8 cellular contexts compared by ENCODE assay signal in the genomic region with DNA sequence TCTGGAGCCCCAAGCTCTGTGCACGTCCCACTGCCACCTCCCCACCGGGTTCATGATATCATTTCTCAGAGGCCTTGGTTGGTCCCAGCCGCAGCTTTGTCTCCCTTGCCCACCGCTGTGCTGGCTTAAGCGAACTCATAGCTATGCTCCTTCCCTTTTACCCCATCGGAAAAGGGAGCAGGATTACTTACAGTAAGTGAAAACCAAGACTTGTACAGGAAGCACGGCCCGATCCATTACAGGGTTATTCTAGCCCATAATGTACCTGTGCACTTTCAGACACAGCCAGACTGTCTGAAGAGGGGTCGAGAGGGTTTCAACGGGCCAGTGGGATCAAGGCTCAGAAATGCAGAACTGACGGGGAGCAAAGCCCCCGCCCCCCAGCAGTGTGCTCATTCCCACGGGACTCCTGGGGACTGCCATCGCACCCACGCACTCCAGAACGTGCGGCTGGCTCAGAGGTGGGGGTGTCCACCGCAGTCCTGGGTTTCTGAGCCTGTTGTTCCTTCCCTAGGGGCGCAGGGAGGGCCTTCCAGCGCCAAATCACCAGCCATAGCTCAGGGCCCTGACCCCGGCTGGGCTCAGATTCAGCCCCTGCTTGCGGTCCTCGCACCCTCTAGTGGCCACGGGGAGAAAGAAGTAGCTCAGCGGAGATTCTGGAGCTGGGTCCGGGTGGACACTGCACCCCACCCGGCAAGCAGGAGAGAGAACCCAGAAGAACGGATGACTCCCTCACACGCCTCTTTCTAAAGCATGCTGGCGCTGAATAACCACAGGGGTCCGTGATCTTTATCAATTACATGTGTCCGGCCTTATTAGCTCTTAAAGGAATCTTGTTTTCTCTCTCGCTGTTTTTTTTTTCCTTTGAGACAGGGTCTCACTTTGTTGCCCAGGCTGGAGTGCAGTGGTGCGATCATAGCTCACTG. TPM values are rescaled to one million over a fixed set of nuclear protein-coding genes. Genes with fewer than 3 reads are reported as not detected.
A peak's percentile ranks its signal among the peaks of the same experiment; 100 is the strongest.
DNase-seq lines count a peak whose midpoint lies in the region; ATAC-seq and TF ChIP-seq lines count a peak whose summit lies in the region.

No MANE protein-coding gene starts in this region.

- TF ChIP-seq CTCF in sigmoid colon (IDR thresholded peaks at IDR 0.05), result peak; percentile 57 to 82 (median 66)

- DNase-seq in DMS153 (lab: John Stamatoyannopoulos, UW) (peak; percentile 14), LHCN-M2 (ENCODE audit: low read depth) (peak; percentile 56), T-cell (peak; percentile 25 to 69 (median 52)), amniotic stem cell (lab: John Stamatoyannopoulos, UW) (peak; percentile 68), right cardiac atrium (peak; percentile 77 to 88 (median 87)), sigmoid colon (peak; percentile 78)

- WGBS in right cardiac atrium, result 23% methylated on average over 34 of the region's 34 CpGs
- WGBS in sigmoid colon, 2 donors, result 15 to 27% methylated on average over 34 of the region's 34 CpGs

- TF ChIP-seq POLR2A in sigmoid colon (IDR thresholded peaks at IDR 0.05), result no peak

- peak overlapping the region in 1 of 3 donors; percentile 53 for H3K4me3 Mint-ChIP-seq in T-cell

- TF ChIP-seq EP300 in sigmoid colon (IDR thresholded peaks at IDR 0.05), result no peak

- peak overlapping the region in 1 of 2 donors; percentile 36 for H3K27ac Mint-ChIP-seq in T-cell

- no peaks in the 10 kb centered on the region for H3K36me3 Mint-ChIP-seq in T-cell

- POLR2A ChIA-PET in T-cell (lab: Charles Lee), result interaction anchor here (0.6 to 0.7 kb wide), 3 partner anchors 84 to 93 kb away, joined by 3 to 4 read pairs (median 3); no protein-coding TSS in a partner anchor

- no peaks in the 10 kb centered on the region for H3K9me3 ChIP-seq in right cardiac atrium (ENCODE audit: control insufficient read depth, low read length)
- no peaks in the 10 kb centered on the region for H3K9me3 ChIP-seq in sigmoid colon

- CTCF ChIA-PET in T-cell (lab: Charles Lee), result interaction anchor here (0.6 to 1.6 kb wide), 27 partner anchors 9 to 442 kb away, joined by 3 to 14 read pairs (median 3); a partner anchor contains a TSS

- H3K27ac ChIP-seq in right cardiac atrium (ENCODE audit: low read length) (no peak overlapping the region), sigmoid colon (no peak overlapping the region)

- peaks cover 13 to 23% of the 10 kb centered on the region in 2 donors for H3K27me3 Mint-ChIP-seq in T-cell

- H3K4me1 ChIP-seq in right cardiac atrium (ENCODE audit: control insufficient read depth, insufficient read depth, low read length) (no peaks in the 10 kb centered on the region), sigmoid colon (peaks cover 0 to 8% (median 5%) of the 10 kb centered on the region in 4 donors)

- H3K27me3 ChIP-seq in right cardiac atrium (ENCODE audit: control insufficient read depth, insufficient read depth), result no peaks in the 10 kb centered on the region
- peaks cover 0 to 7% (median 0%) of the 10 kb centered on the region in 3 donors for H3K27me3 ChIP-seq in sigmoid colon

- intact Hi-C loops in right cardiac atrium (cut with DNase I) (no loop called here), sigmoid colon (cut with DNase I) (loop anchor here (2.0 to 5.0 kb wide), 3 partner anchors 42 to 441 kb away; no protein-coding TSS in a partner anchor)

- no peak overlapping the region for H3K4me3 ChIP-seq in right cardiac atrium (ENCODE audit: low read length)
- peak overlapping the region in 3 of 4 donors; percentile 13 to 28 (median 18) for H3K4me3 ChIP-seq in sigmoid colon

- ATAC-seq in GM21529 (IDR thresholded peaks at IDR 0.05; ENCODE audit: unreplicated experiment) (peak; percentile 85), T-cell (replicated peaks in 1 of 4) (peak; percentile 86 to 92 (median 90)), right cardiac atrium (peak; percentile 91 to 95), HG02852 (IDR thresholded peaks at IDR 0.05; ENCODE audit: unreplicated experiment) (no peak)

- H3K4me1 Mint-ChIP-seq in T-cell, result peaks cover 0 to 8% (median 7%) of the 10 kb centered on the region in 3 donors

- no peaks in the 10 kb centered on the region for H3K9me3 Mint-ChIP-seq in T-cell

- H3K36me3 ChIP-seq in sigmoid colon, result no peaks in the 10 kb centered on the region

RNA-seq across cellular contexts. Expression of a gene that starts 44.9 kb away (rescaled TPM):
- total RNA-seq in LHCN-M2 (2014; rRNA removed) (29.9 and 38.8 TPM in 2 replicates), T-cell (100 to 1,000 TPM; 159 to 261 (median 169) TPM), right cardiac atrium (10 to 100 TPM; 67.1 to 83.3 (median 71.2) TPM), sigmoid colon (10 to 100 TPM; 64.9 to 84.5 (median 80.5) TPM)
- 28.1 TPM for polyA plus RNA-seq in LHCN-M2 (2012)
- polyA plus RNA-seq in right cardiac atrium (25.1 TPM), sigmoid colon (10 to 100 TPM; 28.8 to 46.1 (median 28.9) TPM)

Comparison
In these comparisons a context has a peak if more than half of its experiments do, and no peak if none do; other contexts are left out.
1. DNase-seq: peak in every context shown above with its lines; median percentile 87 in right cardiac atrium; 78 in sigmoid colon; 68 in amniotic stem cell; 56 in LHCN-M2; 52 in T-cell; 14 in DMS153.